Comparison of ENCODE assay signal across 1 cellular context in the genomic region with DNA sequence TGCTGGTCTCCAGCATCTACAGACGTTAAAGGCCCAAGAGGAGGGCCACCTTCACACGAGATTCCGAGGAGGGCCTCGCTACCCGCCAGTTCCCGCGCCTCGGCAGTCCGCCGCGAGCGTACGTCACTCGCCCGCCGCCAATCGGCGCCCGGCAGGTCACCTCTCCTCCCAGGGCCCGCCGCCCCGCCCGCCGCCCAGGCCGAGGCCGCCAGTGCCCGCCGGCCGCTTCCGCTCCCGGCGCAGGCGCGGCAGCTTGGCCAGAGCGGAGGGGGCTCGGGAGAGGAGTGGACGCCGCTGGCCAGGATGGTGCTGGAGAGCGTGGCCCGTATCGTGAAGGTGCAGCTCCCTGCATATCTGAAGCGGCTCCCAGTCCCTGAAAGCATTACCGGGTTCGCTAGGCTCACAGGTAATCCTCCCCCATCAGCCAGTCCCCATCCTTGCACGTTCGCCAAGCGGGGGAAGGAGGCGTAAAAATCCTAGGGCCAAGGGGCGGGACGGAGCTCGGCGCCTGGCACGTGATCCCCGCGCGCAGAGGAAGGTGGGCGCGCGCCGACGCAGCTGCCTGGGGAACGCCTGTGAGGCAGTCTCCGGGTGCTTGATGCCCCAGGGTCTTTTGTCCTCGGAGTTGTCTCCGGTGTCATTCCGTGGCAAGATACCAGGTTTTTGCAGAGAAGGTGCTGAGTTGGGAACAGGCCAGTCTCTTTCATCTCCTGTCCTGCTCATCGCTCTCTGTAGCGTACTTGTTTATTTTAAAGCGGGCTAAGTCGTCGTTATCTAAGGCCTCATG.
TF ChIP-seq lines count a peak whose summit lies in the region.

A gene with protein sequence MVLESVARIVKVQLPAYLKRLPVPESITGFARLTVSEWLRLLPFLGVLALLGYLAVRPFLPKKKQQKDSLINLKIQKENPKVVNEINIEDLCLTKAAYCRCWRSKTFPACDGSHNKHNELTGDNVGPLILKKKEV (plus strand): TSS at position 211 of the 787 bp plus-strand sequence. CDS start 93 bp downstream, at position 304.

TF ChIP-seq in HepG2, 621 proteins besides CTCF, POLR2A, EP300 and RAD21 (continued from another document and continues in another):
- TF ChIP-seq, protein P1, sequence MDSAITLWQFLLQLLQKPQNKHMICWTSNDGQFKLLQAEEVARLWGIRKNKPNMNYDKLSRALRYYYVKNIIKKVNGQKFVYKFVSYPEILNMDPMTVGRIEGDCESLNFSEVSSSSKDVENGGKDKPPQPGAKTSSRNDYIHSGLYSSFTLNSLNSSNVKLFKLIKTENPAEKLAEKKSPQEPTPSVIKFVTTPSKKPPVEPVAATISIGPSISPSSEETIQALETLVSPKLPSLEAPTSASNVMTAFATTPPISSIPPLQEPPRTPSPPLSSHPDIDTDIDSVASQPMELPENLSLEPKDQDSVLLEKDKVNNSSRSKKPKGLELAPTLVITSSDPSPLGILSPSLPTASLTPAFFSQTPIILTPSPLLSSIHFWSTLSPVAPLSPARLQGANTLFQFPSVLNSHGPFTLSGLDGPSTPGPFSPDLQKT (CRISPR knock-in tag; IDR thresholded peaks at IDR 0.05; ENCODE audit: borderline replicate concordance) = no peak
- TF ChIP-seq, protein P2, sequence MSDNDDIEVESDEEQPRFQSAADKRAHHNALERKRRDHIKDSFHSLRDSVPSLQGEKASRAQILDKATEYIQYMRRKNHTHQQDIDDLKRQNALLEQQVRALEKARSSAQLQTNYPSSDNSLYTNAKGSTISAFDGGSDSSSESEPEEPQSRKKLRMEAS (IDR thresholded peaks at IDR 0.05) = peak; percentile 95
- TF ChIP-seq ZNF382 (CRISPR knock-in tag; IDR thresholded peaks at IDR 0.05; ENCODE audit: borderline replicate concordance) (no peak), RNF2 (conservative IDR thresholded peaks at IDR 0.05; ENCODE audit: low read depth) (0 out of 2 replicates have a peak, but pooled peaks have one; percentile 56), ZNF3 (CRISPR knock-in tag; IDR thresholded peaks at IDR 0.05) (no peak), ZMYM4 (CRISPR knock-in tag; IDR thresholded peaks at IDR 0.05) (peak; percentile 95), PITX1 (CRISPR knock-in tag; IDR thresholded peaks at IDR 0.05) (peak; percentile 90), CREM (IDR thresholded peaks at IDR 0.05) (peak; percentile 19; the same call in 1 of the 2 replicates), CREM (CRISPR knock-in tag; IDR thresholded peaks at IDR 0.05) (no peak), HNRNPH1 (optimal IDR thresholded peaks at IDR 0.05; ENCODE audit: low read depth, low read length) (peak; percentile 67), ZNF672 (CRISPR knock-in tag; IDR thresholded peaks at IDR 0.05) (peak; percentile 70; the same call in 1 of the 2 replicates), THYN1 (CRISPR knock-in tag; IDR thresholded peaks at IDR 0.05; ENCODE audit: borderline replicate concordance, low read depth) (no peak), RBM39 (IDR thresholded peaks at IDR 0.05; ENCODE audit: low read depth, low read length, poor library complexity, severe bottlenecking) (peak; percentile 95)
- TF ChIP-seq, protein P3, sequence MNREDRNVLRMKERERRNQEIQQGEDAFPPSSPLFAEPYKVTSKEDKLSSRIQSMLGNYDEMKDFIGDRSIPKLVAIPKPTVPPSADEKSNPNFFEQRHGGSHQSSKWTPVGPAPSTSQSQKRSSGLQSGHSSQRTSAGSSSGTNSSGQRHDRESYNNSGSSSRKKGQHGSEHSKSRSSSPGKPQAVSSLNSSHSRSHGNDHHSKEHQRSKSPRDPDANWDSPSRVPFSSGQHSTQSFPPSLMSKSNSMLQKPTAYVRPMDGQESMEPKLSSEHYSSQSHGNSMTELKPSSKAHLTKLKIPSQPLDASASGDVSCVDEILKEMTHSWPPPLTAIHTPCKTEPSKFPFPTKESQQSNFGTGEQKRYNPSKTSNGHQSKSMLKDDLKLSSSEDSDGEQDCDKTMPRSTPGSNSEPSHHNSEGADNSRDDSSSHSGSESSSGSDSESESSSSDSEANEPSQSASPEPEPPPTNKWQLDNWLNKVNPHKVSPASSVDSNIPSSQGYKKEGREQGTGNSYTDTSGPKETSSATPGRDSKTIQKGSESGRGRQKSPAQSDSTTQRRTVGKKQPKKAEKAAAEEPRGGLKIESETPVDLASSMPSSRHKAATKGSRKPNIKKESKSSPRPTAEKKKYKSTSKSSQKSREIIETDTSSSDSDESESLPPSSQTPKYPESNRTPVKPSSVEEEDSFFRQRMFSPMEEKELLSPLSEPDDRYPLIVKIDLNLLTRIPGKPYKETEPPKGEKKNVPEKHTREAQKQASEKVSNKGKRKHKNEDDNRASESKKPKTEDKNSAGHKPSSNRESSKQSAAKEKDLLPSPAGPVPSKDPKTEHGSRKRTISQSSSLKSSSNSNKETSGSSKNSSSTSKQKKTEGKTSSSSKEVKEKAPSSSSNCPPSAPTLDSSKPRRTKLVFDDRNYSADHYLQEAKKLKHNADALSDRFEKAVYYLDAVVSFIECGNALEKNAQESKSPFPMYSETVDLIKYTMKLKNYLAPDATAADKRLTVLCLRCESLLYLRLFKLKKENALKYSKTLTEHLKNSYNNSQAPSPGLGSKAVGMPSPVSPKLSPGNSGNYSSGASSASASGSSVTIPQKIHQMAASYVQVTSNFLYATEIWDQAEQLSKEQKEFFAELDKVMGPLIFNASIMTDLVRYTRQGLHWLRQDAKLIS (CRISPR knock-in tag; IDR thresholded peaks at IDR 0.05) = no peak
- TF ChIP-seq, protein P4, sequence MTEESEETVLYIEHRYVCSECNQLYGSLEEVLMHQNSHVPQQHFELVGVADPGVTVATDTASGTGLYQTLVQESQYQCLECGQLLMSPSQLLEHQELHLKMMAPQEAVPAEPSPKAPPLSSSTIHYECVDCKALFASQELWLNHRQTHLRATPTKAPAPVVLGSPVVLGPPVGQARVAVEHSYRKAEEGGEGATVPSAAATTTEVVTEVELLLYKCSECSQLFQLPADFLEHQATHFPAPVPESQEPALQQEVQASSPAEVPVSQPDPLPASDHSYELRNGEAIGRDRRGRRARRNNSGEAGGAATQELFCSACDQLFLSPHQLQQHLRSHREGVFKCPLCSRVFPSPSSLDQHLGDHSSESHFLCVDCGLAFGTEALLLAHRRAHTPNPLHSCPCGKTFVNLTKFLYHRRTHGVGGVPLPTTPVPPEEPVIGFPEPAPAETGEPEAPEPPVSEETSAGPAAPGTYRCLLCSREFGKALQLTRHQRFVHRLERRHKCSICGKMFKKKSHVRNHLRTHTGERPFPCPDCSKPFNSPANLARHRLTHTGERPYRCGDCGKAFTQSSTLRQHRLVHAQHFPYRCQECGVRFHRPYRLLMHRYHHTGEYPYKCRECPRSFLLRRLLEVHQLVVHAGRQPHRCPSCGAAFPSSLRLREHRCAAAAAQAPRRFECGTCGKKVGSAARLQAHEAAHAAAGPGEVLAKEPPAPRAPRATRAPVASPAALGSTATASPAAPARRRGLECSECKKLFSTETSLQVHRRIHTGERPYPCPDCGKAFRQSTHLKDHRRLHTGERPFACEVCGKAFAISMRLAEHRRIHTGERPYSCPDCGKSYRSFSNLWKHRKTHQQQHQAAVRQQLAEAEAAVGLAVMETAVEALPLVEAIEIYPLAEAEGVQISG (CRISPR knock-in tag; IDR thresholded peaks at IDR 0.05) = peak; percentile 87
- TF ChIP-seq, protein P5, sequence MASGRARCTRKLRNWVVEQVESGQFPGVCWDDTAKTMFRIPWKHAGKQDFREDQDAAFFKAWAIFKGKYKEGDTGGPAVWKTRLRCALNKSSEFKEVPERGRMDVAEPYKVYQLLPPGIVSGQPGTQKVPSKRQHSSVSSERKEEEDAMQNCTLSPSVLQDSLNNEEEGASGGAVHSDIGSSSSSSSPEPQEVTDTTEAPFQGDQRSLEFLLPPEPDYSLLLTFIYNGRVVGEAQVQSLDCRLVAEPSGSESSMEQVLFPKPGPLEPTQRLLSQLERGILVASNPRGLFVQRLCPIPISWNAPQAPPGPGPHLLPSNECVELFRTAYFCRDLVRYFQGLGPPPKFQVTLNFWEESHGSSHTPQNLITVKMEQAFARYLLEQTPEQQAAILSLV (CRISPR knock-in tag; IDR thresholded peaks at IDR 0.05; ENCODE audit: borderline replicate concordance) = peak; percentile 92; the same call in 1 of the 2 replicates
- TF ChIP-seq, protein P6, sequence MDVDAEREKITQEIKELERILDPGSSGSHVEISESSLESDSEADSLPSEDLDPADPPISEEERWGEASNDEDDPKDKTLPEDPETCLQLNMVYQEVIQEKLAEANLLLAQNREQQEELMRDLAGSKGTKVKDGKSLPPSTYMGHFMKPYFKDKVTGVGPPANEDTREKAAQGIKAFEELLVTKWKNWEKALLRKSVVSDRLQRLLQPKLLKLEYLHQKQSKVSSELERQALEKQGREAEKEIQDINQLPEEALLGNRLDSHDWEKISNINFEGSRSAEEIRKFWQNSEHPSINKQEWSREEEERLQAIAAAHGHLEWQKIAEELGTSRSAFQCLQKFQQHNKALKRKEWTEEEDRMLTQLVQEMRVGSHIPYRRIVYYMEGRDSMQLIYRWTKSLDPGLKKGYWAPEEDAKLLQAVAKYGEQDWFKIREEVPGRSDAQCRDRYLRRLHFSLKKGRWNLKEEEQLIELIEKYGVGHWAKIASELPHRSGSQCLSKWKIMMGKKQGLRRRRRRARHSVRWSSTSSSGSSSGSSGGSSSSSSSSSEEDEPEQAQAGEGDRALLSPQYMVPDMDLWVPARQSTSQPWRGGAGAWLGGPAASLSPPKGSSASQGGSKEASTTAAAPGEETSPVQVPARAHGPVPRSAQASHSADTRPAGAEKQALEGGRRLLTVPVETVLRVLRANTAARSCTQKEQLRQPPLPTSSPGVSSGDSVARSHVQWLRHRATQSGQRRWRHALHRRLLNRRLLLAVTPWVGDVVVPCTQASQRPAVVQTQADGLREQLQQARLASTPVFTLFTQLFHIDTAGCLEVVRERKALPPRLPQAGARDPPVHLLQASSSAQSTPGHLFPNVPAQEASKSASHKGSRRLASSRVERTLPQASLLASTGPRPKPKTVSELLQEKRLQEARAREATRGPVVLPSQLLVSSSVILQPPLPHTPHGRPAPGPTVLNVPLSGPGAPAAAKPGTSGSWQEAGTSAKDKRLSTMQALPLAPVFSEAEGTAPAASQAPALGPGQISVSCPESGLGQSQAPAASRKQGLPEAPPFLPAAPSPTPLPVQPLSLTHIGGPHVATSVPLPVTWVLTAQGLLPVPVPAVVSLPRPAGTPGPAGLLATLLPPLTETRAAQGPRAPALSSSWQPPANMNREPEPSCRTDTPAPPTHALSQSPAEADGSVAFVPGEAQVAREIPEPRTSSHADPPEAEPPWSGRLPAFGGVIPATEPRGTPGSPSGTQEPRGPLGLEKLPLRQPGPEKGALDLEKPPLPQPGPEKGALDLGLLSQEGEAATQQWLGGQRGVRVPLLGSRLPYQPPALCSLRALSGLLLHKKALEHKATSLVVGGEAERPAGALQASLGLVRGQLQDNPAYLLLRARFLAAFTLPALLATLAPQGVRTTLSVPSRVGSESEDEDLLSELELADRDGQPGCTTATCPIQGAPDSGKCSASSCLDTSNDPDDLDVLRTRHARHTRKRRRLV (CRISPR knock-in tag; IDR thresholded peaks at IDR 0.05) = peak; percentile 88
- TF ChIP-seq, protein P7, sequence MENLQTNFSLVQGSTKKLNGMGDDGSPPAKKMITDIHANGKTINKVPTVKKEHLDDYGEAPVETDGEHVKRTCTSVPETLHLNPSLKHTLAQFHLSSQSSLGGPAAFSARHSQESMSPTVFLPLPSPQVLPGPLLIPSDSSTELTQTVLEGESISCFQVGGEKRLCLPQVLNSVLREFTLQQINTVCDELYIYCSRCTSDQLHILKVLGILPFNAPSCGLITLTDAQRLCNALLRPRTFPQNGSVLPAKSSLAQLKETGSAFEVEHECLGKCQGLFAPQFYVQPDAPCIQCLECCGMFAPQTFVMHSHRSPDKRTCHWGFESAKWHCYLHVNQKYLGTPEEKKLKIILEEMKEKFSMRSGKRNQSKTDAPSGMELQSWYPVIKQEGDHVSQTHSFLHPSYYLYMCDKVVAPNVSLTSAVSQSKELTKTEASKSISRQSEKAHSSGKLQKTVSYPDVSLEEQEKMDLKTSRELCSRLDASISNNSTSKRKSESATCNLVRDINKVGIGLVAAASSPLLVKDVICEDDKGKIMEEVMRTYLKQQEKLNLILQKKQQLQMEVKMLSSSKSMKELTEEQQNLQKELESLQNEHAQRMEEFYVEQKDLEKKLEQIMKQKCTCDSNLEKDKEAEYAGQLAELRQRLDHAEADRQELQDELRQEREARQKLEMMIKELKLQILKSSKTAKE (CRISPR knock-in tag; IDR thresholded peaks at IDR 0.05; ENCODE audit: borderline replicate concordance) = peak; percentile 50; the same call in 1 of the 2 replicates
- TF ChIP-seq, protein P8, sequence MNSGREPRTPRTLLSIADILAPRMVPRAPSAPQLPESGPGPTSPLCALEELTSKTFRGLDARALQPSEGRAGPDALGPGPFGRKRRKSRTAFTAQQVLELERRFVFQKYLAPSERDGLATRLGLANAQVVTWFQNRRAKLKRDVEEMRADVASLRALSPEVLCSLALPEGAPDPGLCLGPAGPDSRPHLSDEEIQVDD (CRISPR knock-in tag; IDR thresholded peaks at IDR 0.05; ENCODE audit: borderline replicate concordance) = peak; percentile 20; the same call in 1 of the 2 replicates
- TF ChIP-seq, protein P9, sequence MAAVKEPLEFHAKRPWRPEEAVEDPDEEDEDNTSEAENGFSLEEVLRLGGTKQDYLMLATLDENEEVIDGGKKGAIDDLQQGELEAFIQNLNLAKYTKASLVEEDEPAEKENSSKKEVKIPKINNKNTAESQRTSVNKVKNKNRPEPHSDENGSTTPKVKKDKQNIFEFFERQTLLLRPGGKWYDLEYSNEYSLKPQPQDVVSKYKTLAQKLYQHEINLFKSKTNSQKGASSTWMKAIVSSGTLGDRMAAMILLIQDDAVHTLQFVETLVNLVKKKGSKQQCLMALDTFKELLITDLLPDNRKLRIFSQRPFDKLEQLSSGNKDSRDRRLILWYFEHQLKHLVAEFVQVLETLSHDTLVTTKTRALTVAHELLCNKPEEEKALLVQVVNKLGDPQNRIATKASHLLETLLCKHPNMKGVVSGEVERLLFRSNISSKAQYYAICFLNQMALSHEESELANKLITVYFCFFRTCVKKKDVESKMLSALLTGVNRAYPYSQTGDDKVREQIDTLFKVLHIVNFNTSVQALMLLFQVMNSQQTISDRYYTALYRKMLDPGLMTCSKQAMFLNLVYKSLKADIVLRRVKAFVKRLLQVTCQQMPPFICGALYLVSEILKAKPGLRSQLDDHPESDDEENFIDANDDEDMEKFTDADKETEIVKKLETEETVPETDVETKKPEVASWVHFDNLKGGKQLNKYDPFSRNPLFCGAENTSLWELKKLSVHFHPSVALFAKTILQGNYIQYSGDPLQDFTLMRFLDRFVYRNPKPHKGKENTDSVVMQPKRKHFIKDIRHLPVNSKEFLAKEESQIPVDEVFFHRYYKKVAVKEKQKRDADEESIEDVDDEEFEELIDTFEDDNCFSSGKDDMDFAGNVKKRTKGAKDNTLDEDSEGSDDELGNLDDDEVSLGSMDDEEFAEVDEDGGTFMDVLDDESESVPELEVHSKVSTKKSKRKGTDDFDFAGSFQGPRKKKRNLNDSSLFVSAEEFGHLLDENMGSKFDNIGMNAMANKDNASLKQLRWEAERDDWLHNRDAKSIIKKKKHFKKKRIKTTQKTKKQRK (IDR thresholded peaks at IDR 0.05; ENCODE audit: low read length) = no peak
- TF ChIP-seq, protein P10, sequence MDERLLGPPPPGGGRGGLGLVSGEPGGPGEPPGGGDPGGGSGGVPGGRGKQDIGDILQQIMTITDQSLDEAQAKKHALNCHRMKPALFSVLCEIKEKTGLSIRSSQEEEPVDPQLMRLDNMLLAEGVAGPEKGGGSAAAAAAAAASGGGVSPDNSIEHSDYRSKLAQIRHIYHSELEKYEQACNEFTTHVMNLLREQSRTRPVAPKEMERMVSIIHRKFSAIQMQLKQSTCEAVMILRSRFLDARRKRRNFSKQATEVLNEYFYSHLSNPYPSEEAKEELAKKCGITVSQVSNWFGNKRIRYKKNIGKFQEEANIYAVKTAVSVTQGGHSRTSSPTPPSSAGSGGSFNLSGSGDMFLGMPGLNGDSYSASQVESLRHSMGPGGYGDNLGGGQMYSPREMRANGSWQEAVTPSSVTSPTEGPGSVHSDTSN (CRISPR knock-in tag; IDR thresholded peaks at IDR 0.05) = no peak
